Comparison of ENCODE assay signal across 9 cellular contexts in the genomic region with DNA sequence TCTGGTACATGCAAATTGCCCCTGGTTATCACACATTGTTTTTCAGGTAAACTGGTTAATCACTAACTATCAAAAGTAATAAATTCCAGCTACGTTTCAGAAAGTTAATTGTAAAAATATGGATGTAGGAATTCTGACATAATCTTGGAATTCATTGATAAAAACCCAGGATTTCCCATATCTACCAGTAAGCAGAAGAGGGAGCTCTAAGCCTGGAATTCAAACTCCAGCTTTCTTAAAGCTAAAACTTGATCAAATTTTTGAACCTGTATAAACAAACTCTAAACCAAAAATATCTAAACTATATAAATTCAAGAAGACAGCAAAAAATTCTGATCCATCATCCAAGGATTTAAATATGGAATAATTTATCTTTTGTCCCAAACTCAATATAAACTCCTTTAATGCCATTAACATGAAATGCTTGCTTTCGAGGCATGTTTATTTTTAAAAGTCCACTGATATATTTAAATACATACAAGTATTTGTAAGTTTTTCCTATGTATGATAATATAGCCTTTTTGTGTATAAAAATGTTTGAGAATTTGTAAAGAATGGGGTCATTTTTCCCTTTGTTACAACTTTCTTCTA.
A peak's percentile ranks its signal among the peaks of the same experiment; 100 is the strongest.
DNase-seq lines count a peak whose midpoint lies in the region; ATAC-seq, FAIRE-seq and TF ChIP-seq lines count a peak whose summit lies in the region.
"Had no signal": no experiment of that assay in that cellular context is flagged by ENCODE, and none has a peak within 500 bp of the region (broad histone marks: within the 10 kb centered on the region; RNA-seq: fewer than 3 reads in every experiment).

No MANE protein-coding gene starts in this region.

- no peak overlapping the region for H3K4me3 Mint-ChIP-seq in GM23338

- H4K20me1 ChIP-seq in GM23338 (replicated peaks; ENCODE audit: insufficient read depth) = no peaks in the 10 kb centered on the region

- DNase-seq in GM23338 (ENCODE audit: low spot score) = peak; percentile 49
- peak; percentile 54 for DNase-seq in iris pigment epithelial cell (ENCODE audit: low read depth)
- no peak for DNase-seq in cerebellar nuclear complex (lab: John Stamatoyannopoulos, UW)
- no peak for DNase-seq in ecto neural progenitor cell (ENCODE audit: low spot score)
- DNase-seq in effector CD4-positive, alpha-beta T cell = no peak
- DNase-seq: stimulated activated CD4-positive, alpha-beta T cell treated with anti-CD3 and anti-CD28 coated beads, Interleukin-4, amount 100 ng/mL, for 1 hour had no signal

- H3K79me2 ChIP-seq in GM23338 (replicated peaks; ENCODE audit: insufficient read depth) = no peaks in the 10 kb centered on the region

- H3K4me3 ChIP-seq in GM23338 = no peak overlapping the region

- H3K4me2 ChIP-seq in GM23338 = no peak overlapping the region

- FAIRE-seq in A204.1 (lab: Jason Lieb, UNC) = peak; percentile 95
- peak; percentile 82 for FAIRE-seq in TTC549 (lab: Jason Lieb, UNC)

- no peaks in the 10 kb centered on the region for H3F3A ChIP-seq in GM23338 (replicated peaks; ENCODE audit: low read depth)

- H3K27me3 ChIP-seq in GM23338 (ENCODE audit: insufficient read depth) = no peaks in the 10 kb centered on the region

- H3K4me1 Mint-ChIP-seq in GM23338 = no peaks in the 10 kb centered on the region

- ATAC-seq in GM23338 (no peak), HG03135 (IDR thresholded peaks at IDR 0.05; ENCODE audit: unreplicated experiment) (no peak)

- H3K9me3 Mint-ChIP-seq in GM23338 = no peaks in the 10 kb centered on the region

- no peak overlapping the region for H3K27ac Mint-ChIP-seq in GM23338

- no peaks in the 10 kb centered on the region for H3K4me1 ChIP-seq in GM23338 (ENCODE audit: insufficient read depth)

- H3K27me3 Mint-ChIP-seq in GM23338 (ENCODE audit: insufficient read depth, low read depth, poor library complexity) = no peaks in the 10 kb centered on the region

- peak; percentile 66 to 86 for TF ChIP-seq CTCF in GM23338 (conservative IDR thresholded peaks at IDR 0.05; ENCODE audit: low read depth in 2 of 2)

- H3K36me3 ChIP-seq in GM23338 (ENCODE audit: insufficient read depth) = no peaks in the 10 kb centered on the region

- H3K27ac ChIP-seq in GM23338 (ENCODE audit: low read depth) = no peak overlapping the region

- H3K9me2 ChIP-seq in GM23338 (ENCODE audit: insufficient read depth) = no peaks in the 10 kb centered on the region

- H2AFZ ChIP-seq in GM23338 = no peak overlapping the region

- H3K36me3 Mint-ChIP-seq in GM23338 (ENCODE audit: low read depth) = no peaks in the 10 kb centered on the region

TF ChIP-seq in GM23338, 12 proteins besides CTCF, POLR2A, EP300 and RAD21 (continues in another document):
- no peak for TF ChIP-seq ZNF114 (CRISPR knock-in tag; IDR thresholded peaks at IDR 0.05)
- TF ChIP-seq, protein P1, sequence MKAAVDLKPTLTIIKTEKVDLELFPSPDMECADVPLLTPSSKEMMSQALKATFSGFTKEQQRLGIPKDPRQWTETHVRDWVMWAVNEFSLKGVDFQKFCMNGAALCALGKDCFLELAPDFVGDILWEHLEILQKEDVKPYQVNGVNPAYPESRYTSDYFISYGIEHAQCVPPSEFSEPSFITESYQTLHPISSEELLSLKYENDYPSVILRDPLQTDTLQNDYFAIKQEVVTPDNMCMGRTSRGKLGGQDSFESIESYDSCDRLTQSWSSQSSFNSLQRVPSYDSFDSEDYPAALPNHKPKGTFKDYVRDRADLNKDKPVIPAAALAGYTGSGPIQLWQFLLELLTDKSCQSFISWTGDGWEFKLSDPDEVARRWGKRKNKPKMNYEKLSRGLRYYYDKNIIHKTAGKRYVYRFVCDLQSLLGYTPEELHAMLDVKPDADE (IDR thresholded peaks at IDR 0.05) = no peak
- TF ChIP-seq EZH2 (IDR thresholded peaks at IDR 0.05; ENCODE audit: low read depth, unreplicated experiment) = no peak
- no peak for TF ChIP-seq ZNF331 (CRISPR knock-in tag; IDR thresholded peaks at IDR 0.05; ENCODE audit: low read depth)
- no peak for TF ChIP-seq POLR2AphosphoS5 (IDR thresholded peaks at IDR 0.05; ENCODE audit: low read depth)
- no peak for TF ChIP-seq EZH2phosphoT487 (IDR thresholded peaks at IDR 0.05; ENCODE audit: unreplicated experiment)
- TF ChIP-seq JUNB (IDR thresholded peaks at IDR 0.05; ENCODE audit: unreplicated experiment) = no peak
- TF ChIP-seq, protein P2, sequence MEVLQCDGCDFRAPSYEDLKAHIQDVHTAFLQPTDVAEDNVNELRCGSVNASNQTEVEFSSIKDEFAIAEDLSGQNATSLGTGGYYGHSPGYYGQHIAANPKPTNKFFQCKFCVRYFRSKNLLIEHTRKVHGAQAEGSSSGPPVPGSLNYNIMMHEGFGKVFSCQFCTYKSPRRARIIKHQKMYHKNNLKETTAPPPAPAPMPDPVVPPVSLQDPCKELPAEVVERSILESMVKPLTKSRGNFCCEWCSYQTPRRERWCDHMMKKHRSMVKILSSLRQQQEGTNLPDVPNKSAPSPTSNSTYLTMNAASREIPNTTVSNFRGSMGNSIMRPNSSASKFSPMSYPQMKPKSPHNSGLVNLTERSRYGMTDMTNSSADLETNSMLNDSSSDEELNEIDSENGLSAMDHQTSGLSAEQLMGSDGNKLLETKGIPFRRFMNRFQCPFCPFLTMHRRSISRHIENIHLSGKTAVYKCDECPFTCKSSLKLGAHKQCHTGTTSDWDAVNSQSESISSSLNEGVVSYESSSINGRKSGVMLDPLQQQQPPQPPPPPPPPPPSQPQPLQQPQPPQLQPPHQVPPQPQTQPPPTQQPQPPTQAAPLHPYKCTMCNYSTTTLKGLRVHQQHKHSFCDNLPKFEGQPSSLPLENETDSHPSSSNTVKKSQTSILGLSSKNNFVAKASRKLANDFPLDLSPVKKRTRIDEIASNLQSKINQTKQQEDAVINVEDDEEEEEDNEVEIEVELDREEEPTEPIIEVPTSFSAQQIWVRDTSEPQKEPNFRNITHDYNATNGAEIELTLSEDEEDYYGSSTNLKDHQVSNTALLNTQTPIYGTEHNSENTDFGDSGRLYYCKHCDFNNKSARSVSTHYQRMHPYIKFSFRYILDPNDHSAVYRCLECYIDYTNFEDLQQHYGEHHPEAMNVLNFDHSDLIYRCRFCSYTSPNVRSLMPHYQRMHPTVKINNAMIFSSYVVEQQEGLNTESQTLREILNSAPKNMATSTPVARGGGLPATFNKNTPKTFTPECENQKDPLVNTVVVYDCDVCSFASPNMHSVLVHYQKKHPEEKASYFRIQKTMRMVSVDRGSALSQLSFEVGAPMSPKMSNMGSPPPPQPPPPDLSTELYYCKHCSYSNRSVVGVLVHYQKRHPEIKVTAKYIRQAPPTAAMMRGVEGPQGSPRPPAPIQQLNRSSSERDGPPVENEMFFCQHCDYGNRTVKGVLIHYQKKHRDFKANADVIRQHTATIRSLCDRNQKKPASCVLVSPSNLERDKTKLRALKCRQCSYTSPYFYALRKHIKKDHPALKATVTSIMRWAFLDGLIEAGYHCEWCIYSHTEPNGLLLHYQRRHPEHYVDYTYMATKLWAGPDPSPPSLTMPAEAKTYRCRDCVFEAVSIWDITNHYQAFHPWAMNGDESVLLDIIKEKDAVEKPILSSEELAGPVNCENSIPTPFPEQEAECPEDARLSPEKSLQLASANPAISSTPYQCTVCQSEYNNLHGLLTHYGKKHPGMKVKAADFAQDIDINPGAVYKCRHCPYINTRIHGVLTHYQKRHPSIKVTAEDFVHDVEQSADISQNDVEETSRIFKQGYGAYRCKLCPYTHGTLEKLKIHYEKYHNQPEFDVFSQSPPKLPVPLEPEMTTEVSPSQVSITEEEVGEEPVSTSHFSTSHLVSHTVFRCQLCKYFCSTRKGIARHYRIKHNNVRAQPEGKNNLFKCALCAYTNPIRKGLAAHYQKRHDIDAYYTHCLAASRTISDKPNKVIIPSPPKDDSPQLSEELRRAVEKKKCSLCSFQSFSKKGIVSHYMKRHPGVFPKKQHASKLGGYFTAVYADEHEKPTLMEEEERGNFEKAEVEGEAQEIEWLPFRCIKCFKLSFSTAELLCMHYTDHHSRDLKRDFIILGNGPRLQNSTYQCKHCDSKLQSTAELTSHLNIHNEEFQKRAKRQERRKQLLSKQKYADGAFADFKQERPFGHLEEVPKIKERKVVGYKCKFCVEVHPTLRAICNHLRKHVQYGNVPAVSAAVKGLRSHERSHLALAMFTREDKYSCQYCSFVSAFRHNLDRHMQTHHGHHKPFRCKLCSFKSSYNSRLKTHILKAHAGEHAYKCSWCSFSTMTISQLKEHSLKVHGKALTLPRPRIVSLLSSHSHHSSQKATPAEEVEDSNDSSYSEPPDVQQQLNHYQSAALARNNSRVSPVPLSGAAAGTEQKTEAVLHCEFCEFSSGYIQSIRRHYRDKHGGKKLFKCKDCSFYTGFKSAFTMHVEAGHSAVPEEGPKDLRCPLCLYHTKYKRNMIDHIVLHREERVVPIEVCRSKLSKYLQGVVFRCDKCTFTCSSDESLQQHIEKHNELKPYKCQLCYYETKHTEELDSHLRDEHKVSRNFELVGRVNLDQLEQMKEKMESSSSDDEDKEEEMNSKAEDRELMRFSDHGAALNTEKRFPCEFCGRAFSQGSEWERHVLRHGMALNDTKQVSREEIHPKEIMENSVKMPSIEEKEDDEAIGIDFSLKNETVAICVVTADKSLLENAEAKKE (CRISPR knock-in tag; IDR thresholded peaks at IDR 0.05) = no peak
- TF ChIP-seq CREB1 (CRISPR knock-in tag; IDR thresholded peaks at IDR 0.05; ENCODE audit: low read depth) = no peak
- TF ChIP-seq, protein P3, sequence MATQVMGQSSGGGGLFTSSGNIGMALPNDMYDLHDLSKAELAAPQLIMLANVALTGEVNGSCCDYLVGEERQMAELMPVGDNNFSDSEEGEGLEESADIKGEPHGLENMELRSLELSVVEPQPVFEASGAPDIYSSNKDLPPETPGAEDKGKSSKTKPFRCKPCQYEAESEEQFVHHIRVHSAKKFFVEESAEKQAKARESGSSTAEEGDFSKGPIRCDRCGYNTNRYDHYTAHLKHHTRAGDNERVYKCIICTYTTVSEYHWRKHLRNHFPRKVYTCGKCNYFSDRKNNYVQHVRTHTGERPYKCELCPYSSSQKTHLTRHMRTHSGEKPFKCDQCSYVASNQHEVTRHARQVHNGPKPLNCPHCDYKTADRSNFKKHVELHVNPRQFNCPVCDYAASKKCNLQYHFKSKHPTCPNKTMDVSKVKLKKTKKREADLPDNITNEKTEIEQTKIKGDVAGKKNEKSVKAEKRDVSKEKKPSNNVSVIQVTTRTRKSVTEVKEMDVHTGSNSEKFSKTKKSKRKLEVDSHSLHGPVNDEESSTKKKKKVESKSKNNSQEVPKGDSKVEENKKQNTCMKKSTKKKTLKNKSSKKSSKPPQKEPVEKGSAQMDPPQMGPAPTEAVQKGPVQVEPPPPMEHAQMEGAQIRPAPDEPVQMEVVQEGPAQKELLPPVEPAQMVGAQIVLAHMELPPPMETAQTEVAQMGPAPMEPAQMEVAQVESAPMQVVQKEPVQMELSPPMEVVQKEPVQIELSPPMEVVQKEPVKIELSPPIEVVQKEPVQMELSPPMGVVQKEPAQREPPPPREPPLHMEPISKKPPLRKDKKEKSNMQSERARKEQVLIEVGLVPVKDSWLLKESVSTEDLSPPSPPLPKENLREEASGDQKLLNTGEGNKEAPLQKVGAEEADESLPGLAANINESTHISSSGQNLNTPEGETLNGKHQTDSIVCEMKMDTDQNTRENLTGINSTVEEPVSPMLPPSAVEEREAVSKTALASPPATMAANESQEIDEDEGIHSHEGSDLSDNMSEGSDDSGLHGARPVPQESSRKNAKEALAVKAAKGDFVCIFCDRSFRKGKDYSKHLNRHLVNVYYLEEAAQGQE (IDR thresholded peaks at IDR 0.05; ENCODE audit: unreplicated experiment) = no peak

Comparison
In these comparisons a context has a peak if more than half of its experiments do, and no peak if none do; other contexts are left out.
1. DNase-seq: peak in GM23338 (single experiment) and iris pigment epithelial cell (single experiment); none in cerebellar nuclear complex (0 of 2), ecto neural progenitor cell (single experiment) and effector CD4-positive, alpha-beta T cell (single experiment).